Comparison of ENCODE assay signal across 21 cellular contexts in genomic region chr1:207922554-207922953, GRCh38. TPM values are rescaled to one million over a fixed set of nuclear protein-coding genes. Genes with fewer than 3 reads are reported as not detected.
DNase-seq lines count a peak whose midpoint lies in the region; ATAC-seq, FAIRE-seq and TF ChIP-seq lines count a peak whose summit lies in the region.
"Had no signal": no experiment of that assay in that cellular context is flagged by ENCODE, and none has a peak within 500 bp of the region (broad histone marks: within the 10 kb centered on the region; RNA-seq: fewer than 3 reads in every experiment).

No MANE protein-coding gene starts in this region.

- no peak overlapping the region for H2AFZ ChIP-seq in neural progenitor cell (replicated peaks)

- H3K4me3 ChIP-seq in neural progenitor cell = no peak overlapping the region
- no peak overlapping the region for H3K4me3 ChIP-seq in upper lobe of right lung
- no peak overlapping the region for H3K4me3 ChIP-seq in mesendoderm (ENCODE audit: low read length)

- no peaks in the 10 kb centered on the region for H3K36me3 Mint-ChIP-seq in neural progenitor cell

- DNase-seq in left cardiac atrium = peak; percentile 83
- no peak for DNase-seq in neural progenitor cell (ENCODE audit: low spot score)
- no peak for DNase-seq in upper lobe of right lung
- DNase-seq in mesendoderm = no peak
- DNase-seq in activated CD4-positive, alpha-beta T cell treated with anti-CD3 and anti-CD28 coated beads for 4 hours = no peak
- no peak for DNase-seq in central memory CD4-positive, alpha-beta T cell
- DNase-seq: activated CD4-positive, CD25-positive, alpha-beta regulatory T cell treated with anti-CD3 and anti-CD28 coated beads, Interleukin-2, amount 50 U/mL, for 72 hours; activated CD8-positive, alpha-beta memory T cell treated with anti-CD3 and anti-CD28 coated beads, Interleukin-2, amount 50 U/mL, for 4 hours; activated naive CD4-positive, alpha-beta T cell; DMS153; effector CD8-positive, alpha-beta T cell; foreskin keratinocyte; GOT3; Kasumi-1; midbrain; NCI-H1436 treated with DMSO at 0.1 percent for 48 hours; NCI-H226; SHP77 treated with DMSO at 0.1 percent for 48 hours; stimulated activated CD4-positive, alpha-beta T cell treated with anti-CD3 and anti-CD28 coated beads, Interleukin-12 subunit alpha, Interleukin-12 subunit beta, amount 100 ng/mL, for 4 hours; stimulated activated naive CD8-positive, alpha-beta T cell treated with anti-CD3 and anti-CD28 coated beads, Interleukin-15, amount 100 ng/mL, for 72 hours had no signal

- H3K9ac ChIP-seq in neural progenitor cell (no peak overlapping the region), mesendoderm (ENCODE audit: low read length) (no peak overlapping the region)

- H3K79me1 ChIP-seq in mesendoderm (ENCODE audit: low read length) = no peaks in the 10 kb centered on the region

- FAIRE-seq in endometrium (lab: Jason Lieb, UNC) = peak; percentile 8

- no peak overlapping the region for H3K4ac ChIP-seq in mesendoderm (ENCODE audit: low read depth, low read length)

- H4K5ac ChIP-seq in mesendoderm (ENCODE audit: low read length) = no peak overlapping the region

- peak overlapping the region; percentile 53 for H3K27ac Mint-ChIP-seq in neural progenitor cell
- H3K27ac Mint-ChIP-seq: stimulated activated naive CD8-positive, alpha-beta T cell treated with anti-CD3 and anti-CD28 coated beads, Interleukin-15, amount 100 ng/mL, for 72 hours had no signal

- H3K9me3 ChIP-seq in neural progenitor cell (ENCODE audit: low read depth) = no peaks in the 10 kb centered on the region
- H3K9me3 ChIP-seq in upper lobe of right lung = no peaks in the 10 kb centered on the region

- H3K18ac ChIP-seq in mesendoderm (ENCODE audit: low read length) = no peak overlapping the region

- H3K27me3 ChIP-seq in neural progenitor cell (no peaks in the 10 kb centered on the region), upper lobe of right lung (no peaks in the 10 kb centered on the region), mesendoderm (ENCODE audit: insufficient read depth, low read length, poor library complexity) (no peaks in the 10 kb centered on the region)

- peaks cover 5% of the 10 kb centered on the region for H3K27me3 Mint-ChIP-seq in neural progenitor cell (ENCODE audit: insufficient read depth, low read depth)

- no peak overlapping the region for H2BK15ac ChIP-seq in mesendoderm (replicated peaks; ENCODE audit: low read depth)

- no peak overlapping the region for H2BK120ac ChIP-seq in mesendoderm (ENCODE audit: low read depth, low read length)

- intact Hi-C loops in left cardiac atrium (cut with DNase I) (loop anchor here in 1 of 2 donors (5.0 kb wide), 1 partner anchor 35 kb away; no protein-coding TSS in a partner anchor), upper lobe of right lung (cut with DNase I) (no loop called here)

- TF ChIP-seq CTCF in neural progenitor cell (IDR thresholded peaks at IDR 0.05) = no peak
- no peak for TF ChIP-seq CTCF in upper lobe of right lung (IDR thresholded peaks at IDR 0.05)

- no peak overlapping the region for H3K23ac ChIP-seq in mesendoderm (ENCODE audit: low read length)

- H3K36me3 ChIP-seq in neural progenitor cell (no peaks in the 10 kb centered on the region), upper lobe of right lung (no peaks in the 10 kb centered on the region), mesendoderm (ENCODE audit: control insufficient read depth, insufficient read depth, low read length) (no peaks in the 10 kb centered on the region)

- ATAC-seq in left cardiac atrium (peak; percentile 90), upper lobe of right lung (peak; percentile 74)
- ATAC-seq: foreskin keratinocyte; stimulated activated naive CD8-positive, alpha-beta T cell treated with anti-CD3 and anti-CD28 coated beads, Interleukin-15, amount 100 ng/mL, for 72 hours had no signal

- peaks cover 42% of the 10 kb centered on the region for H3K4me1 Mint-ChIP-seq in neural progenitor cell
- H3K4me1 Mint-ChIP-seq: stimulated activated naive CD8-positive, alpha-beta T cell treated with anti-CD3 and anti-CD28 coated beads, Interleukin-15, amount 100 ng/mL, for 72 hours had no signal

- no peak overlapping the region for H2BK5ac ChIP-seq in mesendoderm (ENCODE audit: low read length)

- no peak overlapping the region for H2AK5ac ChIP-seq in mesendoderm (ENCODE audit: low read length)

- H3K4me2 ChIP-seq in neural progenitor cell (no peak overlapping the region), mesendoderm (ENCODE audit: low read length) (no peak overlapping the region)

- H3K27ac ChIP-seq in neural progenitor cell (no peak overlapping the region), upper lobe of right lung (peak overlapping the region; percentile 76), mesendoderm (ENCODE audit: low read depth, low read length) (no peak overlapping the region)
- H3K27ac ChIP-seq: foreskin keratinocyte had no signal

- no peak overlapping the region for H4K8ac ChIP-seq in mesendoderm (ENCODE audit: low read depth, low read length)

- no peaks in the 10 kb centered on the region for H3K9me3 Mint-ChIP-seq in neural progenitor cell
- H3K9me3 Mint-ChIP-seq: stimulated activated naive CD8-positive, alpha-beta T cell treated with anti-CD3 and anti-CD28 coated beads, Interleukin-15, amount 100 ng/mL, for 72 hours had no signal

- no CpG with 5 or more reads among the region's 8 CpGs for WGBS in mesendoderm (ENCODE audit: extremely low coverage, insufficient coverage, low lambda C conversion rate)

- H3K4me1 ChIP-seq in neural progenitor cell (peaks cover 38% of the 10 kb centered on the region), upper lobe of right lung (peaks cover 52% of the 10 kb centered on the region), mesendoderm (ENCODE audit: control insufficient read depth, low read depth, low read length) (no peaks in the 10 kb centered on the region)
- H3K4me1 ChIP-seq: foreskin keratinocyte had no signal

- no peak overlapping the region for H3K4me3 Mint-ChIP-seq in neural progenitor cell
- H3K4me3 Mint-ChIP-seq: stimulated activated naive CD8-positive, alpha-beta T cell treated with anti-CD3 and anti-CD28 coated beads, Interleukin-15, amount 100 ng/mL, for 72 hours had no signal

- H3F3A ChIP-seq in neural progenitor cell (ENCODE audit: low read depth) = peaks cover 14% of the 10 kb centered on the region

- no peaks in the 10 kb centered on the region for H4K20me1 ChIP-seq in neural progenitor cell (ENCODE audit: low read depth)

- H3K56ac ChIP-seq in mesendoderm (ENCODE audit: low read length) = no peak overlapping the region

- H3K79me2 ChIP-seq in neural progenitor cell (ENCODE audit: low read depth) (no peaks in the 10 kb centered on the region), mesendoderm (ENCODE audit: control insufficient read depth, insufficient read depth, low read length) (no peaks in the 10 kb centered on the region)

RNA-seq across cellular contexts. Expression of gene CD34, which starts 11.6 kb away (rescaled TPM):
- 100 to 1,000 TPM; 101 to 115 TPM for total RNA-seq in left cardiac atrium
- 0.12 and 0.43 TPM in 2 replicates for total RNA-seq in neural progenitor cell (ENCODE audit: low replicate concordance)
- 50.7 TPM for total RNA-seq in upper lobe of right lung
- polyA plus RNA-seq in mesendoderm (2013, experiment 1 of 2) = 0.04 TPM
- 0.06 TPM for polyA plus RNA-seq in mesendoderm (2013, experiment 2 of 2)

Comparison
In these comparisons a context has a peak if more than half of its experiments do, and no peak if none do; other contexts are left out.
1. RNA of gene CD34, which starts 11.6 kb away (total RNA-seq): 101 to 115 TPM in left cardiac atrium and 50.7 TPM in upper lobe of right lung (single experiment); 0.12 to 0.43 TPM in neural progenitor cell; every median in the first group is over 10 times any median in the second.